ENCODE assay signal across 8 cellular contexts in genomic region chr6:2853766-2854393, GRCh38. TPM values are rescaled to one million over a fixed set of nuclear protein-coding genes. Genes with fewer than 3 reads are reported as not detected.
DNase-seq lines count a peak whose midpoint lies in the region; ATAC-seq and TF ChIP-seq lines count a peak whose summit lies in the region.

No MANE protein-coding gene starts in this region.

- peak overlapping the region; percentile 85 for H3K27ac ChIP-seq in CD8-positive, alpha-beta memory T cell (ENCODE audit: low read depth, low read length)
- H3K27ac ChIP-seq in right cardiac atrium (ENCODE audit: low read length) = peak overlapping the region; percentile 86

- CTCF ChIA-PET in CD8-positive, alpha-beta memory T cell (lab: Charles Lee) = interaction anchor here (0.6 to 2.1 kb wide), 7 partner anchors 9 to 66 kb away, joined by 3 to 9 read pairs (median 3); no protein-coding TSS in a partner anchor

- intact Hi-C loops in right cardiac atrium (cut with DNase I) = loop anchor here in 3 of 4 donors (5.0 to 10.0 kb wide), 4 partner anchors 51 to 201 kb away; partner anchors contain the start of gene SERPINB9 (in 1 of the 3)

- peak overlapping the region; percentile 84 for H3K4me2 ChIP-seq in skeletal muscle satellite cell (ENCODE audit: low read length)

- H3K4me1 ChIP-seq in CD8-positive, alpha-beta memory T cell (ENCODE audit: insufficient read depth, low read length) = peaks cover 65% of the 10 kb centered on the region
- H3K4me1 ChIP-seq in right cardiac atrium (ENCODE audit: control insufficient read depth, insufficient read depth, low read length) (peaks cover 15% of the 10 kb centered on the region), skeletal muscle satellite cell (ENCODE audit: control insufficient read depth, insufficient read depth, low read length) (peaks cover 37% of the 10 kb centered on the region)

- H3K27ac Mint-ChIP-seq in CD8-positive, alpha-beta memory T cell = peak overlapping the region; percentile 91 to 100 (median 98)
- peak overlapping the region; percentile 99 for H3K27ac Mint-ChIP-seq in activated naive CD8-positive, alpha-beta T cell treated with anti-CD3 and anti-CD28 coated beads for 36 hours

- peak overlapping the region; percentile 88 for H3K9ac ChIP-seq in skeletal muscle satellite cell (ENCODE audit: low read depth, low read length)

- ATAC-seq in HG02610 (IDR thresholded peaks at IDR 0.05; ENCODE audit: unreplicated experiment) (peak; percentile 29), SK-N-SH treated with all-trans-retinoic acid at 6 μM for 48 hours (peak; percentile 41), right cardiac atrium (peak; percentile 9)

- H3K4me3 Mint-ChIP-seq in CD8-positive, alpha-beta memory T cell = peak overlapping the region; percentile 76 to 92 (median 90)
- H3K4me3 Mint-ChIP-seq in activated naive CD8-positive, alpha-beta T cell treated with anti-CD3 and anti-CD28 coated beads for 36 hours = peak overlapping the region; percentile 72

- H3K9me3 Mint-ChIP-seq in CD8-positive, alpha-beta memory T cell = no peaks in the 10 kb centered on the region
- H3K9me3 Mint-ChIP-seq in activated naive CD8-positive, alpha-beta T cell treated with anti-CD3 and anti-CD28 coated beads for 36 hours = peaks cover 3% of the 10 kb centered on the region

- no peaks in the 10 kb centered on the region for H3K27me3 ChIP-seq in CD8-positive, alpha-beta memory T cell (ENCODE audit: insufficient read depth, low read length, poor library complexity, severe bottlenecking)
- H3K27me3 ChIP-seq in right cardiac atrium (ENCODE audit: control insufficient read depth, insufficient read depth) (no peaks in the 10 kb centered on the region), skeletal muscle satellite cell (ENCODE audit: control insufficient read depth, insufficient read depth, low read length) (no peaks in the 10 kb centered on the region)

- no peaks in the 10 kb centered on the region for H3K36me3 ChIP-seq in CD8-positive, alpha-beta memory T cell (ENCODE audit: insufficient read depth, low read length)
- H3K36me3 ChIP-seq in skeletal muscle satellite cell (ENCODE audit: insufficient read depth, low read length) = no peaks in the 10 kb centered on the region

- 26% methylated on average over 14 of the region's 14 CpGs for WGBS in right cardiac atrium

- peaks cover 0 to 1% of the 10 kb centered on the region in 2 donors for H3K27me3 Mint-ChIP-seq in CD8-positive, alpha-beta memory T cell
- H3K27me3 Mint-ChIP-seq in activated naive CD8-positive, alpha-beta T cell treated with anti-CD3 and anti-CD28 coated beads for 36 hours = no peaks in the 10 kb centered on the region

- H3K9me3 ChIP-seq in CD8-positive, alpha-beta memory T cell (ENCODE audit: low read length) = no peaks in the 10 kb centered on the region
- H3K9me3 ChIP-seq in right cardiac atrium (ENCODE audit: control insufficient read depth, low read length) (no peaks in the 10 kb centered on the region), skeletal muscle satellite cell (replicated peaks; ENCODE audit: low read length) (no peaks in the 10 kb centered on the region)

- H3K4me1 Mint-ChIP-seq in CD8-positive, alpha-beta memory T cell = peaks cover 57 to 71% (median 59%) of the 10 kb centered on the region in 3 donors
- peaks cover 64% of the 10 kb centered on the region for H3K4me1 Mint-ChIP-seq in activated naive CD8-positive, alpha-beta T cell treated with anti-CD3 and anti-CD28 coated beads for 36 hours

- peaks cover 0 to 2% (median 1%) of the 10 kb centered on the region in 3 donors for H3K36me3 Mint-ChIP-seq in CD8-positive, alpha-beta memory T cell
- H3K36me3 Mint-ChIP-seq in activated naive CD8-positive, alpha-beta T cell treated with anti-CD3 and anti-CD28 coated beads for 36 hours = peaks cover 5% of the 10 kb centered on the region

- H3K4me3 ChIP-seq in CD8-positive, alpha-beta memory T cell (ENCODE audit: low read length) = peak overlapping the region; percentile 52
- H3K4me3 ChIP-seq in right cardiac atrium (ENCODE audit: low read length) (peak overlapping the region; percentile 46), skeletal muscle satellite cell (ENCODE audit: low read length) (peak overlapping the region; percentile 69)

- POLR2A ChIA-PET in CD8-positive, alpha-beta memory T cell (lab: Charles Lee) = interaction anchor here (1.2 to 1.5 kb wide), 2 partner anchors 22 to 47 kb away, joined by 3 read pairs; no protein-coding TSS in a partner anchor

- peak; percentile 37 to 89 (median 64) for DNase-seq in CD8-positive, alpha-beta memory T cell
- DNase-seq in activated naive CD8-positive, alpha-beta T cell treated with anti-CD3 and anti-CD28 coated beads for 36 hours = peak; percentile 85
- DNase-seq in right cardiac atrium (peak in 2 of 3 donors; percentile 55 to 67), DMS153 (lab: John Stamatoyannopoulos, UW) (no peak), NCI-H2081 (lab: John Stamatoyannopoulos, UW) (no peak)

TF ChIP-seq in SK-N-SH treated with all-trans-retinoic acid at 6 μM for 48 hours, 23 proteins besides CTCF, POLR2A, EP300 and RAD21:
- TF ChIP-seq ZNF8 (CRISPR knock-in tag; IDR thresholded peaks at IDR 0.05) = no peak
- no peak for TF ChIP-seq ZC3H10 (CRISPR knock-in tag; IDR thresholded peaks at IDR 0.05)
- TF ChIP-seq SNAI2 (CRISPR knock-in tag; IDR thresholded peaks at IDR 0.05) = 0 out of 2 replicates have a peak, but pooled peaks have one; percentile 40

RNA-seq across cellular contexts. Expression of gene SERPINB1, which starts 12.2 kb away (rescaled TPM):
- total RNA-seq in CD8-positive, alpha-beta memory T cell = 10 to 100 TPM; 40.4 to 42.4 TPM
- 103 TPM for polyA plus RNA-seq in CD8-positive, alpha-beta memory T cell
- total RNA-seq in activated naive CD8-positive, alpha-beta T cell treated with anti-CD3 and anti-CD28 coated beads for 36 hours = 10 to 100 TPM; 38.1 to 44.7 TPM
- total RNA-seq in right cardiac atrium = 10 to 100 TPM; 27.3 to 42.1 (median 32.7) TPM
- polyA plus RNA-seq in right cardiac atrium = 23.6 TPM
- total RNA-seq in skeletal muscle satellite cell (2012; rRNA removed) = 7.6 and 14.4 TPM in 2 replicates

RNA-seq across cellular contexts. Expression of gene SERPINB9, which starts 49.2 kb away (rescaled TPM):
- 10 to 100 TPM; 63.5 to 65.1 TPM for total RNA-seq in CD8-positive, alpha-beta memory T cell
- 42.3 TPM for polyA plus RNA-seq in CD8-positive, alpha-beta memory T cell
- total RNA-seq in activated naive CD8-positive, alpha-beta T cell treated with anti-CD3 and anti-CD28 coated beads for 36 hours = 10 to 100 TPM; 51.3 to 51.4 TPM
- total RNA-seq in right cardiac atrium = 10 to 100 TPM in 1 of 4 donors, 1 to 10 TPM in 3; 6.8 to 15.8 (median 8.6) TPM
- 3.5 TPM for polyA plus RNA-seq in right cardiac atrium
- total RNA-seq in skeletal muscle satellite cell (2012; rRNA removed) = 0.22 and 0.25 TPM in 2 replicates

Comparison
In these comparisons a context has a peak if more than half of its experiments do, and no peak if none do; other contexts are left out.
1. DNase-seq: peak in CD8-positive, alpha-beta memory T cell (5 of 5), activated naive CD8-positive, alpha-beta T cell treated with anti-CD3 and anti-CD28 coated beads for 36 hours (single experiment) and right cardiac atrium (2 of 3); none in DMS153 (single experiment) and NCI-H2081 (0 of 2).
2. Peak in every context shown above with its lines, with median percentiles within 50 percentile points of each other: H3K4me3 ChIP-seq and ATAC-seq.